22 cellular contexts compared by ENCODE assay signal in the genomic region with DNA sequence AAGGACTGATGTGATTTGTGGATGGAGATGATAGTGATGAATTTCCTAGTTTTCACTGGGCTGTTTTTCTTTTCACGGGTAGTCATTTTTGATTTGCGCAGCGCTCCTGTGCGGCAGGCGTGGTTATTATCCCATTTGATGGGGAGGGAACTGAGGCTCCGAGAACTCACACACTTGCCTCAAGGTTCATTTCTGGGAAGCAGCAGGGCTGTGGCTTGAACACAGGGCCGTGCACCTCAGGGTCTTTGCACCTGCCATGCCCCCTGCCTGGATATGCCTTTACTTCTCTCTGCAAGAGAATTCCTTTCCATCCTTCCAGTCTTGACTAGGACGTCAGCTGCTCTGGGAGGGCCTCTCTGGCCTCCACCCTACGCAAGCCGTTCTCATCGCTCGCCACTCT. TPM values are rescaled to one million over a fixed set of nuclear protein-coding genes. Genes with fewer than 3 reads are reported as not detected.
A peak's percentile ranks its signal among the peaks of the same experiment; 100 is the strongest.
DNase-seq lines count a peak whose midpoint lies in the region; FAIRE-seq and TF ChIP-seq lines count a peak whose summit lies in the region.
"Had no signal": no experiment of that assay in that cellular context is flagged by ENCODE, and none has a peak within 500 bp of the region (broad histone marks: within the 10 kb centered on the region; RNA-seq: fewer than 3 reads in every experiment).

No MANE protein-coding gene starts in this region.

- no peak overlapping the region for H3K4ac ChIP-seq in H1 (replicated peaks; ENCODE audit: insufficient read length, low read depth, low read length)

- no peak overlapping the region for H2BK5ac ChIP-seq in H1 (ENCODE audit: low read depth, low read length)

- H3K4me3 Mint-ChIP-seq in activated naive CD4-positive, alpha-beta T cell treated with anti-CD3 and anti-CD28 coated beads for 36 hours = no peak overlapping the region
- H3K4me3 Mint-ChIP-seq: CD4-positive, alpha-beta T cell; H9 had no signal

- no peak overlapping the region for H2AFZ ChIP-seq in Karpas-422 (ENCODE audit: low read length)
- no peak overlapping the region for H2AFZ ChIP-seq in H1 (ENCODE audit: low read length)
- H2AFZ ChIP-seq: GM23248 had no signal

- H3K36me3 ChIP-seq in Karpas-422 (ENCODE audit: insufficient read depth, low read length) (no peaks in the 10 kb centered on the region), H1 (ENCODE audit: control insufficient read depth in 2 of 4, insufficient read depth in 4 of 4, low read length in 3 of 4) (no peaks in the 10 kb centered on the region)

- FAIRE-seq in H1 (lab: Jason Lieb, UNC) (no peak), H54 (lab: Jason Lieb, UNC) (no peak)
- FAIRE-seq: A204.1, D721Med, G401.6, GM12891, GM19239, K562 had no signal

- H4K5ac ChIP-seq in H1 (ENCODE audit: insufficient read length, low read depth, low read length) = no peak overlapping the region

- H3K9ac ChIP-seq in Karpas-422 (ENCODE audit: low read length) (no peak overlapping the region), H1 (replicated peaks in 1 of 4; ENCODE audit: extremely low read depth in 1 of 4, low read depth in 3 of 4, low read length in 3 of 4) (no peak overlapping the region)
- H3K9ac ChIP-seq: GM23248 had no signal

- H3K9me3 ChIP-seq in Karpas-422 (ENCODE audit: low read length) (no peaks in the 10 kb centered on the region), H1 (ENCODE audit: insufficient read depth in 2 of 2, low read depth in 1 of 2, low read length in 1 of 2) (no peaks in the 10 kb centered on the region)
- H3K9me3 ChIP-seq: Caco-2 had no signal

- H3K23ac ChIP-seq in H1 (ENCODE audit: insufficient read length) = no peak overlapping the region

- H3K27me3 ChIP-seq in Karpas-422 (ENCODE audit: low read length) = no peaks in the 10 kb centered on the region
- H3K27me3 ChIP-seq in H1 (replicated peaks in 1 of 4; ENCODE audit: control insufficient read depth in 3 of 4, extremely low read depth in 1 of 4, insufficient read depth in 3 of 4, low read length in 3 of 4) = no peaks in the 10 kb centered on the region; a peak in 2 of 7 replicates

- H3K27ac Mint-ChIP-seq in activated naive CD4-positive, alpha-beta T cell treated with anti-CD3 and anti-CD28 coated beads for 36 hours = no peak overlapping the region
- H3K27ac Mint-ChIP-seq: CD4-positive, alpha-beta T cell; H9 had no signal

- H4K91ac ChIP-seq in H1 (replicated peaks; ENCODE audit: insufficient read length, low read length) = no peak overlapping the region

- CTCF ChIA-PET in H1 (lab: Charles Lee; ENCODE audit: partially characterized antibody) = interaction anchor here (1.2 to 12.7 kb wide), 16 partner anchors 15 to 208 kb away, joined by 3 to 212 read pairs (median 6); a partner anchor contains a TSS
- CTCF ChIA-PET in activated naive CD4-positive, alpha-beta T cell treated with anti-CD3 and anti-CD28 coated beads for 36 hours (lab: Charles Lee) = interaction anchor here (0.7 to 3.5 kb wide), 7 partner anchors 10 to 228 kb away, joined by 3 to 37 read pairs (median 4); a partner anchor contains a TSS

- DNase-seq in Karpas-422 = peak; percentile 16
- DNase-seq in H1 (ENCODE audit: low read depth in 1 of 2, low spot score in 2 of 2) = no peak
- DNase-seq in retina = peak; percentile 32
- DNase-seq in H54 (ENCODE audit: insufficient read length, low spot score) = no peak
- no peak for DNase-seq in activated naive CD4-positive, alpha-beta T cell treated with anti-CD3 and anti-CD28 coated beads for 36 hours
- no peak for DNase-seq in AG20443 (ENCODE audit: low spot score)
- DNase-seq: ACHN; AML-193; Caco-2; CD4-positive, alpha-beta T cell; GM23248 had no signal

- no peak overlapping the region for H3K27ac ChIP-seq in Karpas-422 (ENCODE audit: low read length)
- no peak overlapping the region for H3K27ac ChIP-seq in H1 (ENCODE audit: low read depth, low read length)
- H3K27ac ChIP-seq: C4-2B, GM23248, HL-60 had no signal

- intact Hi-C loops in activated naive CD4-positive, alpha-beta T cell treated with anti-CD3 and anti-CD28 coated beads for 36 hours (cut with micrococcal nuclease) = loop anchor here (10.0 kb wide), 1 partner anchor 456 kb away; no protein-coding TSS in a partner anchor

- no peak overlapping the region; the same call in 1 of the 2 replicates for H2BK12ac ChIP-seq in H1 (ENCODE audit: low read depth, low read length)

- no peak overlapping the region for H2AK5ac ChIP-seq in H1 (ENCODE audit: low read depth, low read length)

- no peak for TF ChIP-seq RAD21 in H1 (IDR thresholded peaks at IDR 0.05 in 1 of 2, conservative IDR thresholded peaks at IDR 0.05 in 1 of 2; ENCODE audit: low read depth in 2 of 2, low read length in 2 of 2)

- H3K14ac ChIP-seq in H1 (ENCODE audit: insufficient read length) = no peak overlapping the region

- TF ChIP-seq POLR2A in H1 (IDR thresholded peaks at IDR 0.05; ENCODE audit: control extremely low read depth in 1 of 2, low read depth in 2 of 2, low read length in 2 of 2) (no peak), H54 (IDR thresholded peaks at IDR 0.05; ENCODE audit: low read depth, low read length) (no peak)

- H3K18ac ChIP-seq in H1 (ENCODE audit: extremely low read depth, low read length) = no peak overlapping the region

- H3K23me2 ChIP-seq in H1 (ENCODE audit: low read depth, low read length) = no peaks in the 10 kb centered on the region

- H4K8ac ChIP-seq in H1 (ENCODE audit: extremely low read depth, insufficient read depth, low read length) = no peak overlapping the region

- peak overlapping the region; percentile 11; the same call in 1 of the 2 replicates for H2BK20ac ChIP-seq in H1 (ENCODE audit: low read length)

- H3K79me1 ChIP-seq in H1 (ENCODE audit: low read depth, low read length) = no peaks in the 10 kb centered on the region

- H3K4me1 Mint-ChIP-seq in activated naive CD4-positive, alpha-beta T cell treated with anti-CD3 and anti-CD28 coated beads for 36 hours (ENCODE audit: low read depth) = no peaks in the 10 kb centered on the region

- no peaks in the 10 kb centered on the region for H3K4me1 ChIP-seq in Karpas-422 (ENCODE audit: low read length)
- H3K4me1 ChIP-seq in H1 (replicated peaks in 1 of 4; ENCODE audit: control insufficient read depth in 3 of 4, insufficient read depth in 4 of 4, low read length in 3 of 4) = peaks cover 4 to 10% (median 5%) of the 10 kb centered on the region in 4 experiments
- H3K4me1 ChIP-seq: Caco-2 had no signal

- H3K79me2 ChIP-seq in Karpas-422 (ENCODE audit: low read length) (no peaks in the 10 kb centered on the region), H1 (ENCODE audit: control insufficient read depth in 1 of 2, insufficient read depth in 2 of 2, low read length in 2 of 2) (no peaks in the 10 kb centered on the region)

- no peaks in the 10 kb centered on the region for H3K27me3 Mint-ChIP-seq in activated naive CD4-positive, alpha-beta T cell treated with anti-CD3 and anti-CD28 coated beads for 36 hours (ENCODE audit: low read depth)

- H2BK120ac ChIP-seq in H1 (replicated peaks; ENCODE audit: low read depth, low read length) = no peak overlapping the region

- POLR2A ChIA-PET in H1 (lab: Charles Lee; ENCODE audit: partially characterized antibody) = interaction anchor here (1.3 kb wide), 1 partner anchor 90 kb away, joined by 3 read pairs; a partner anchor contains a TSS

- H2BK15ac ChIP-seq in H1 (ENCODE audit: low read length) = 0 out of 2 replicates have a peak overlapping the region, but pooled peaks have one; percentile 73

- H3K4me2 ChIP-seq in Karpas-422 (ENCODE audit: low read depth, low read length, poor library complexity, severe bottlenecking) (no peak overlapping the region), H1 (ENCODE audit: insufficient read depth in 1 of 2, low read depth in 2 of 2, low read length in 2 of 2) (no peak overlapping the region)

- H4K20me1 ChIP-seq in Karpas-422 (ENCODE audit: insufficient read depth, low read depth, low read length) (no peaks in the 10 kb centered on the region), H1 (replicated peaks in 1 of 2; ENCODE audit: control insufficient read depth in 1 of 2, insufficient read depth in 2 of 2, low read length in 2 of 2) (no peaks in the 10 kb centered on the region)

- H3K4me3 ChIP-seq in Karpas-422 (ENCODE audit: low read length) (no peak overlapping the region), H1 (ENCODE audit: extremely low read depth in 1 of 4, insufficient read depth in 2 of 4, low read depth in 3 of 4, low read length in 4 of 4) (no peak overlapping the region)
- H3K4me3 ChIP-seq: GM23248, K562 had no signal

- TF ChIP-seq EP300 in H1 (IDR thresholded peaks at IDR 0.05; ENCODE audit: borderline replicate concordance in 1 of 2, low read depth in 2 of 2, low read length in 2 of 2) = no peak

- WGBS in H1 (ENCODE audit: extremely low coverage in 1 of 2, insufficient coverage in 1 of 2, insufficient read length in 1 of 2, insufficient replicate concordance in 2 of 2, low coverage in 1 of 2, low lambda C conversion rate in 2 of 2, missing lambda C conversion rate in 1 of 2), 2 experiments = 91% methylated on average over 12 of the region's 12 CpGs; no CpG with 5 or more reads in 1 of the 2 experiments

- TF ChIP-seq CTCF in H1 (IDR thresholded peaks at IDR 0.05; ENCODE audit: control extremely low read depth in 1 of 3, insufficient read depth in 1 of 3, low read depth in 1 of 3, low read length in 3 of 3) = no peak

- no peaks in the 10 kb centered on the region for H3K9me2 ChIP-seq in Karpas-422 (replicated peaks; ENCODE audit: insufficient read depth, low read length)

- no peak overlapping the region for H3K56ac ChIP-seq in H1 (replicated peaks; ENCODE audit: insufficient read length, low read depth, low read length)

- H3K36me3 Mint-ChIP-seq in activated naive CD4-positive, alpha-beta T cell treated with anti-CD3 and anti-CD28 coated beads for 36 hours (ENCODE audit: low read depth) = no peaks in the 10 kb centered on the region

- no peaks in the 10 kb centered on the region for H3K9me3 Mint-ChIP-seq in activated naive CD4-positive, alpha-beta T cell treated with anti-CD3 and anti-CD28 coated beads for 36 hours
- H3K9me3 Mint-ChIP-seq: CD4-positive, alpha-beta T cell; H9 had no signal

RNA-seq across cellular contexts. Expression of a gene that starts 16.3 kb away (rescaled TPM):
- total RNA-seq in Karpas-422 (2014; rRNA removed; shearing (Covaris generic); ENCODE audit: low replicate concordance) = not detected in 2 replicates
- 1.1 and 1.6 TPM in 2 replicates for total RNA-seq in H1 (2021; fragmentation: NEBNext Ultra II Directional; extraction: Animal tissue kit (Norgen Biotek cat#: 25700))
- 0.52 and 0.70 TPM in 2 replicates for polyA plus RNA-seq in H1 (2011; rRNA removed)
- 0.61 TPM for polyA plus RNA-seq in H1 (2011; cell fraction: cytosol; rRNA removed)
- 0.64 TPM for polyA plus RNA-seq in H1 (2011; cell fraction: nucleus; rRNA removed)
- 0.36 to 1.2 TPM (median 0.46 TPM) in 4 replicates for polyA plus RNA-seq in H1 (2012, experiment 1 of 2)
- polyA plus RNA-seq in H1 (2012, experiment 2 of 2) = 0.22 TPM
- 0.71 TPM for polyA plus RNA-seq in H1 (2013, experiment 1 of 2)
- 0.99 TPM for polyA plus RNA-seq in H1 (2013, experiment 2 of 2)
- polyA minus RNA-seq in H1 (2011; rRNA and poly(A)+ RNA removed) = not detected in 2 replicates
- polyA minus RNA-seq in H1 (2011; cell fraction: cytosol; rRNA and poly(A)+ RNA removed) = not detected
- not detected for polyA minus RNA-seq in H1 (2011; cell fraction: nucleus; rRNA and poly(A)+ RNA removed)
- not detected for total RNA-seq in activated naive CD4-positive, alpha-beta T cell treated with anti-CD3 and anti-CD28 coated beads for 36 hours
- total RNA-seq: Caco-2; CD4-positive, alpha-beta T cell; K562 had no signal
- polyA plus RNA-seq: K562 had no signal

RNA-seq across cellular contexts. Expression of a gene that starts 38.5 kb away (rescaled TPM):
- not detected in 2 replicates for total RNA-seq in Karpas-422 (2014; rRNA removed; shearing (Covaris generic); ENCODE audit: low replicate concordance)
- total RNA-seq in H1 (2021; fragmentation: NEBNext Ultra II Directional; extraction: Animal tissue kit (Norgen Biotek cat#: 25700)) = not detected in 2 replicates
- not detected in 2 replicates for polyA plus RNA-seq in H1 (2011; rRNA removed)
- polyA plus RNA-seq in H1 (2011; cell fraction: cytosol; rRNA removed) = not detected
- polyA plus RNA-seq in H1 (2011; cell fraction: nucleus; rRNA removed) = not detected
- not detected in 4 replicates for polyA plus RNA-seq in H1 (2012, experiment 1 of 2)
- not detected for polyA plus RNA-seq in H1 (2012, experiment 2 of 2)
- polyA plus RNA-seq in H1 (2013, experiment 1 of 2) = not detected
- polyA plus RNA-seq in H1 (2013, experiment 2 of 2) = not detected
- polyA minus RNA-seq in H1 (2011; rRNA and poly(A)+ RNA removed) = 0.02 TPM in 1 of 2 replicates, not detected in the other
- not detected for polyA minus RNA-seq in H1 (2011; cell fraction: cytosol; rRNA and poly(A)+ RNA removed)
- not detected for polyA minus RNA-seq in H1 (2011; cell fraction: nucleus; rRNA and poly(A)+ RNA removed)
- total RNA-seq in activated naive CD4-positive, alpha-beta T cell treated with anti-CD3 and anti-CD28 coated beads for 36 hours = not detected
- total RNA-seq: Caco-2; CD4-positive, alpha-beta T cell; GM23248; H9; HT1080; K562 had no signal
- polyA plus RNA-seq: BJ, GM23248, K562 had no signal

Comparison
In these comparisons a context has a peak if more than half of its experiments do, and no peak if none do; other contexts are left out.
1. DNase-seq: peak in Karpas-422 (single experiment) and retina (single experiment); none in H1 (0 of 2), H54 (single experiment), activated naive CD4-positive, alpha-beta T cell treated with anti-CD3 and anti-CD28 coated beads for 36 hours (single experiment) and AG20443 (single experiment).